In the genomic region with DNA sequence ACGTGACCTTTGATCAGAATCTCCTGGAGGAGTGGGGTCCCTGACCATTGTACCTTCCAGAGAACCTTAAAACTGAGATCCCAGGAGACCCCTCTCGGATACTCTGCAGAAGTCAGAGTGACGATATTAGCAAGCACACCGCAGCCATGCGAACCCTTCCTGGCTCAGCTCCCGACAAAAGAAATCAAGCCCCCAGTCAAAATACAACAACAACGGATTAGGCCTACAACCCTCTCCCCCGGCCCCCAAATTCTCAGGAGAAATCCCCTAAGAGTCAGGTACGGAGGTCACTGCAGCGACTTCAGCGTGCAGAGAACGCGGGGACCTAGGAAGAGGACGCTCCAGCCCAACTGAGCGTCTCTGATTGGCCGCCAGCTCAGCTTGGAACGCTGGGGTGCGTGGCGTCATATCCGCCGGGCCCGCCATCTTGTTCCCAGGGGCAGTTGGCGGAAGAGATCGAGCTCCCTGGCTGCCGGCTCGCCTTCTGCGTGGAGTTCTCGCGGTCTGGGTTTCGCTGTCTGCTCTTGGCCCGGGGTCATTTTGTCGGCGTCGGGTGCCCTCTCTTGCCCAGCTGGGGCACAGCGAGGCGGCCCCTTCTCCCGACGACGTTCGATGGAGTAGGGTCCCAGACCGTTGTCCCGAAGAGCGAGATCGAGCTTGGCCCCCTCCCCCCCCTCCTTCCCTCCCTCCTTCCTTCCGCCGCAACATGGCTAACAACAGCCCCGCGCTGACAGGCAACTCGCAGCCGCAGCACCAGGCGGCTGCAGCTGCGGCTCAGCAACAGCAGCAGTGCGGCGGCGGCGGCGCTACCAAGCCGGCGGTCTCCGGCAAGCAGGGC, we compare ENCODE assay signal across 1 cellular context.
TF ChIP-seq lines count a peak whose summit lies in the region.

A gene with protein sequence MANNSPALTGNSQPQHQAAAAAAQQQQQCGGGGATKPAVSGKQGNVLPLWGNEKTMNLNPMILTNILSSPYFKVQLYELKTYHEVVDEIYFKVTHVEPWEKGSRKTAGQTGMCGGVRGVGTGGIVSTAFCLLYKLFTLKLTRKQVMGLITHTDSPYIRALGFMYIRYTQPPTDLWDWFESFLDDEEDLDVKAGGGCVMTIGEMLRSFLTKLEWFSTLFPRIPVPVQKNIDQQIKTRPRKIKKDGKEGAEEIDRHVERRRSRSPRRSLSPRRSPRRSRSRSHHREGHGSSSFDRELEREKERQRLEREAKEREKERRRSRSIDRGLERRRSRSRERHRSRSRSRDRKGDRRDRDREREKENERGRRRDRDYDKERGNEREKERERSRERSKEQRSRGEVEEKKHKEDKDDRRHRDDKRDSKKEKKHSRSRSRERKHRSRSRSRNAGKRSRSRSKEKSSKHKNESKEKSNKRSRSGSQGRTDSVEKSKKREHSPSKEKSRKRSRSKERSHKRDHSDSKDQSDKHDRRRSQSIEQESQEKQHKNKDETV (plus strand): TSS at position 425 of the 838 bp plus-strand sequence. CDS start 282 bp downstream, at position 707.

TF ChIP-seq in HepG2, 621 proteins besides CTCF, POLR2A, EP300 and RAD21 (continued from another document and continues in another):
- TF ChIP-seq, protein P1, sequence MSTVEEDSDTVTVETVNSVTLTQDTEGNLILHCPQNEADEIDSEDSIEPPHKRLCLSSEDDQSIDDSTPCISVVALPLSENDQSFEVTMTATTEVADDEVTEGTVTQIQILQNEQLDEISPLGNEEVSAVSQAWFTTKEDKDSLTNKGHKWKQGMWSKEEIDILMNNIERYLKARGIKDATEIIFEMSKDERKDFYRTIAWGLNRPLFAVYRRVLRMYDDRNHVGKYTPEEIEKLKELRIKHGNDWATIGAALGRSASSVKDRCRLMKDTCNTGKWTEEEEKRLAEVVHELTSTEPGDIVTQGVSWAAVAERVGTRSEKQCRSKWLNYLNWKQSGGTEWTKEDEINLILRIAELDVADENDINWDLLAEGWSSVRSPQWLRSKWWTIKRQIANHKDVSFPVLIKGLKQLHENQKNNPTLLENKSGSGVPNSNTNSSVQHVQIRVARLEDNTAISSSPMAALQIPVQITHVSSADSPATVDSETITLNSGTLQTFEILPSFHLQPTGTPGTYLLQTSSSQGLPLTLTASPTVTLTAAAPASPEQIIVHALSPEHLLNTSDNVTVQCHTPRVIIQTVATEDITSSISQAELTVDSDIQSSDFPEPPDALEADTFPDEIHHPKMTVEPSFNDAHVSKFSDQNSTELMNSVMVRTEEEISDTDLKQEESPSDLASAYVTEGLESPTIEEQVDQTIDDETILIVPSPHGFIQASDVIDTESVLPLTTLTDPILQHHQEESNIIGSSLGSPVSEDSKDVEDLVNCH (CRISPR knock-in tag; IDR thresholded peaks at IDR 0.05) = no peak
- TF ChIP-seq AKAP8 (CRISPR knock-in tag; IDR thresholded peaks at IDR 0.05) (no peak), ZNF878 (CRISPR knock-in tag; IDR thresholded peaks at IDR 0.05) (no peak), ZSCAN31 (CRISPR knock-in tag; IDR thresholded peaks at IDR 0.05; ENCODE audit: low read depth) (peak; percentile 33; the same call in 1 of the 2 replicates), ZNF30 (CRISPR knock-in tag; IDR thresholded peaks at IDR 0.05) (peak; percentile 65; the same call in 1 of the 2 replicates), ZFP36L2 (CRISPR knock-in tag; IDR thresholded peaks at IDR 0.05) (no peak), RBM22 (optimal IDR thresholded peaks at IDR 0.05; ENCODE audit: low read length) (no peak), PPARG (CRISPR knock-in tag; conservative IDR thresholded peaks at IDR 0.05) (no peak), ELF3 (CRISPR knock-in tag; IDR thresholded peaks at IDR 0.05) (peak; percentile 65), NFYC (CRISPR knock-in tag; IDR thresholded peaks at IDR 0.05) (peak; percentile 88), SOX6 (IDR thresholded peaks at IDR 0.05) (no peak), SOX6 (CRISPR knock-in tag; IDR thresholded peaks at IDR 0.05) (peak; percentile 45; the same call in 1 of the 2 replicates), KLF6 (CRISPR knock-in tag; IDR thresholded peaks at IDR 0.05) (0 out of 2 replicates have a peak, but pooled peaks have one; percentile 54), ATM (IDR thresholded peaks at IDR 0.05; ENCODE audit: borderline replicate concordance) (no peak), CBX2 (IDR thresholded peaks at IDR 0.05; ENCODE audit: low read depth, low read length) (no peak), CBX2 (CRISPR knock-in tag; IDR thresholded peaks at IDR 0.05; ENCODE audit: low read depth) (no peak), ZNF207 (IDR thresholded peaks at IDR 0.05; ENCODE audit: borderline replicate concordance) (no peak), ARNTL (CRISPR knock-in tag; IDR thresholded peaks at IDR 0.05) (no peak), ZBTB1 (CRISPR knock-in tag; IDR thresholded peaks at IDR 0.05; ENCODE audit: borderline replicate concordance) (no peak), POLR2AphosphoS2 (IDR thresholded peaks at IDR 0.05; ENCODE audit: low read depth, low read length) (peak; percentile 82; the same call in 1 of the 2 replicates), ZNF460 (CRISPR knock-in tag; IDR thresholded peaks at IDR 0.05; ENCODE audit: borderline replicate concordance) (no peak), ZNF629 (CRISPR knock-in tag; conservative IDR thresholded peaks at IDR 0.05) (no peak), GFI1 (CRISPR knock-in tag; IDR thresholded peaks at IDR 0.05; ENCODE audit: borderline replicate concordance) (no peak), ZNF598 (CRISPR knock-in tag; IDR thresholded peaks at IDR 0.05; ENCODE audit: borderline replicate concordance) (no peak; the same call in 1 of the 2 replicates), NFE2 (CRISPR knock-in tag; IDR thresholded peaks at IDR 0.05) (no peak), HHEX (CRISPR knock-in tag; IDR thresholded peaks at IDR 0.05) (no peak), ZNF326 (CRISPR knock-in tag; IDR thresholded peaks at IDR 0.05; ENCODE audit: borderline replicate concordance) (no peak), ZBTB7A (CRISPR knock-in tag; IDR thresholded peaks at IDR 0.05) (no peak), DMAP1 (CRISPR knock-in tag; IDR thresholded peaks at IDR 0.05) (peak; percentile 91), ZNF292 (CRISPR knock-in tag; IDR thresholded peaks at IDR 0.05; ENCODE audit: borderline replicate concordance, low read depth) (peak; percentile 86; the same call in 1 of the 2 replicates), SP5 (CRISPR knock-in tag; IDR thresholded peaks at IDR 0.05; ENCODE audit: borderline replicate concordance, low read depth) (no peak)
- TF ChIP-seq, protein P2, sequence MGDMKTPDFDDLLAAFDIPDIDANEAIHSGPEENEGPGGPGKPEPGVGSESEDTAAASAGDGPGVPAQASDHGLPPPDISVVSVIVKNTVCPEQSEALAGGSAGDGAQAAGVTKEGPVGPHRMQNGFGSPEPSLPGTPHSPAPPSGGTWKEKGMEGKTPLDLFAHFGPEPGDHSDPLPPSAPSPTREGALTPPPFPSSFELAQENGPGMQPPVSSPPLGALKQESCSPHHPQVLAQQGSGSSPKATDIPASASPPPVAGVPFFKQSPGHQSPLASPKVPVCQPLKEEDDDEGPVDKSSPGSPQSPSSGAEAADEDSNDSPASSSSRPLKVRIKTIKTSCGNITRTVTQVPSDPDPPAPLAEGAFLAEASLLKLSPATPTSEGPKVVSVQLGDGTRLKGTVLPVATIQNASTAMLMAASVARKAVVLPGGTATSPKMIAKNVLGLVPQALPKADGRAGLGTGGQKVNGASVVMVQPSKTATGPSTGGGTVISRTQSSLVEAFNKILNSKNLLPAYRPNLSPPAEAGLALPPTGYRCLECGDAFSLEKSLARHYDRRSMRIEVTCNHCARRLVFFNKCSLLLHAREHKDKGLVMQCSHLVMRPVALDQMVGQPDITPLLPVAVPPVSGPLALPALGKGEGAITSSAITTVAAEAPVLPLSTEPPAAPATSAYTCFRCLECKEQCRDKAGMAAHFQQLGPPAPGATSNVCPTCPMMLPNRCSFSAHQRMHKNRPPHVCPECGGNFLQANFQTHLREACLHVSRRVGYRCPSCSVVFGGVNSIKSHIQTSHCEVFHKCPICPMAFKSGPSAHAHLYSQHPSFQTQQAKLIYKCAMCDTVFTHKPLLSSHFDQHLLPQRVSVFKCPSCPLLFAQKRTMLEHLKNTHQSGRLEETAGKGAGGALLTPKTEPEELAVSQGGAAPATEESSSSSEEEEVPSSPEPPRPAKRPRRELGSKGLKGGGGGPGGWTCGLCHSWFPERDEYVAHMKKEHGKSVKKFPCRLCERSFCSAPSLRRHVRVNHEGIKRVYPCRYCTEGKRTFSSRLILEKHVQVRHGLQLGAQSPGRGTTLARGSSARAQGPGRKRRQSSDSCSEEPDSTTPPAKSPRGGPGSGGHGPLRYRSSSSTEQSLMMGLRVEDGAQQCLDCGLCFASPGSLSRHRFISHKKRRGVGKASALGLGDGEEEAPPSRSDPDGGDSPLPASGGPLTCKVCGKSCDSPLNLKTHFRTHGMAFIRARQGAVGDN (CRISPR knock-in tag; IDR thresholded peaks at IDR 0.05) = peak; percentile 88
- TF ChIP-seq, protein P3, sequence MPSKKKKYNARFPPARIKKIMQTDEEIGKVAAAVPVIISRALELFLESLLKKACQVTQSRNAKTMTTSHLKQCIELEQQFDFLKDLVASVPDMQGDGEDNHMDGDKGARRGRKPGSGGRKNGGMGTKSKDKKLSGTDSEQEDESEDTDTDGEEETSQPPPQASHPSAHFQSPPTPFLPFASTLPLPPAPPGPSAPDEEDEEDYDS (CRISPR knock-in tag; IDR thresholded peaks at IDR 0.05) = 0 out of 2 replicates have a peak, but pooled peaks have one; percentile 29
- TF ChIP-seq, protein P4, sequence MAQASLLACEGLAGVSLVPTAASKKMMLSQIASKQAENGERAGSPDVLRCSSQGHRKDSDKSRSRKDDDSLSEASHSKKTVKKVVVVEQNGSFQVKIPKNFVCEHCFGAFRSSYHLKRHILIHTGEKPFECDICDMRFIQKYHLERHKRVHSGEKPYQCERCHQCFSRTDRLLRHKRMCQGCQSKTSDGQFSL (CRISPR knock-in tag; IDR thresholded peaks at IDR 0.05) = peak; percentile 83; the same call in 1 of the 2 replicates
- TF ChIP-seq, protein P5, sequence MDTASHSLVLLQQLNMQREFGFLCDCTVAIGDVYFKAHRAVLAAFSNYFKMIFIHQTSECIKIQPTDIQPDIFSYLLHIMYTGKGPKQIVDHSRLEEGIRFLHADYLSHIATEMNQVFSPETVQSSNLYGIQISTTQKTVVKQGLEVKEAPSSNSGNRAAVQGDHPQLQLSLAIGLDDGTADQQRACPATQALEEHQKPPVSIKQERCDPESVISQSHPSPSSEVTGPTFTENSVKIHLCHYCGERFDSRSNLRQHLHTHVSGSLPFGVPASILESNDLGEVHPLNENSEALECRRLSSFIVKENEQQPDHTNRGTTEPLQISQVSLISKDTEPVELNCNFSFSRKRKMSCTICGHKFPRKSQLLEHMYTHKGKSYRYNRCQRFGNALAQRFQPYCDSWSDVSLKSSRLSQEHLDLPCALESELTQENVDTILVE (CRISPR knock-in tag; IDR thresholded peaks at IDR 0.05) = no peak
- TF ChIP-seq, protein P6, sequence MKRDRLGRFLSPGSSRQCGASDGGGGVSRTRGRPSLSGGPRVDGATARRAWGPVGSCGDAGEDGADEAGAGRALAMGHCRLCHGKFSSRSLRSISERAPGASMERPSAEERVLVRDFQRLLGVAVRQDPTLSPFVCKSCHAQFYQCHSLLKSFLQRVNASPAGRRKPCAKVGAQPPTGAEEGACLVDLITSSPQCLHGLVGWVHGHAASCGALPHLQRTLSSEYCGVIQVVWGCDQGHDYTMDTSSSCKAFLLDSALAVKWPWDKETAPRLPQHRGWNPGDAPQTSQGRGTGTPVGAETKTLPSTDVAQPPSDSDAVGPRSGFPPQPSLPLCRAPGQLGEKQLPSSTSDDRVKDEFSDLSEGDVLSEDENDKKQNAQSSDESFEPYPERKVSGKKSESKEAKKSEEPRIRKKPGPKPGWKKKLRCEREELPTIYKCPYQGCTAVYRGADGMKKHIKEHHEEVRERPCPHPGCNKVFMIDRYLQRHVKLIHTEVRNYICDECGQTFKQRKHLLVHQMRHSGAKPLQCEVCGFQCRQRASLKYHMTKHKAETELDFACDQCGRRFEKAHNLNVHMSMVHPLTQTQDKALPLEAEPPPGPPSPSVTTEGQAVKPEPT (CRISPR knock-in tag; IDR thresholded peaks at IDR 0.05; ENCODE audit: low read depth) = peak; percentile 46; the same call in 1 of the 2 replicates
- TF ChIP-seq, protein P7, sequence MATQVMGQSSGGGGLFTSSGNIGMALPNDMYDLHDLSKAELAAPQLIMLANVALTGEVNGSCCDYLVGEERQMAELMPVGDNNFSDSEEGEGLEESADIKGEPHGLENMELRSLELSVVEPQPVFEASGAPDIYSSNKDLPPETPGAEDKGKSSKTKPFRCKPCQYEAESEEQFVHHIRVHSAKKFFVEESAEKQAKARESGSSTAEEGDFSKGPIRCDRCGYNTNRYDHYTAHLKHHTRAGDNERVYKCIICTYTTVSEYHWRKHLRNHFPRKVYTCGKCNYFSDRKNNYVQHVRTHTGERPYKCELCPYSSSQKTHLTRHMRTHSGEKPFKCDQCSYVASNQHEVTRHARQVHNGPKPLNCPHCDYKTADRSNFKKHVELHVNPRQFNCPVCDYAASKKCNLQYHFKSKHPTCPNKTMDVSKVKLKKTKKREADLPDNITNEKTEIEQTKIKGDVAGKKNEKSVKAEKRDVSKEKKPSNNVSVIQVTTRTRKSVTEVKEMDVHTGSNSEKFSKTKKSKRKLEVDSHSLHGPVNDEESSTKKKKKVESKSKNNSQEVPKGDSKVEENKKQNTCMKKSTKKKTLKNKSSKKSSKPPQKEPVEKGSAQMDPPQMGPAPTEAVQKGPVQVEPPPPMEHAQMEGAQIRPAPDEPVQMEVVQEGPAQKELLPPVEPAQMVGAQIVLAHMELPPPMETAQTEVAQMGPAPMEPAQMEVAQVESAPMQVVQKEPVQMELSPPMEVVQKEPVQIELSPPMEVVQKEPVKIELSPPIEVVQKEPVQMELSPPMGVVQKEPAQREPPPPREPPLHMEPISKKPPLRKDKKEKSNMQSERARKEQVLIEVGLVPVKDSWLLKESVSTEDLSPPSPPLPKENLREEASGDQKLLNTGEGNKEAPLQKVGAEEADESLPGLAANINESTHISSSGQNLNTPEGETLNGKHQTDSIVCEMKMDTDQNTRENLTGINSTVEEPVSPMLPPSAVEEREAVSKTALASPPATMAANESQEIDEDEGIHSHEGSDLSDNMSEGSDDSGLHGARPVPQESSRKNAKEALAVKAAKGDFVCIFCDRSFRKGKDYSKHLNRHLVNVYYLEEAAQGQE (IDR thresholded peaks at IDR 0.05; ENCODE audit: borderline replicate concordance in 1 of 2, low read depth in 1 of 2, low read length in 2 of 2) = no peak
- TF ChIP-seq, protein P8, sequence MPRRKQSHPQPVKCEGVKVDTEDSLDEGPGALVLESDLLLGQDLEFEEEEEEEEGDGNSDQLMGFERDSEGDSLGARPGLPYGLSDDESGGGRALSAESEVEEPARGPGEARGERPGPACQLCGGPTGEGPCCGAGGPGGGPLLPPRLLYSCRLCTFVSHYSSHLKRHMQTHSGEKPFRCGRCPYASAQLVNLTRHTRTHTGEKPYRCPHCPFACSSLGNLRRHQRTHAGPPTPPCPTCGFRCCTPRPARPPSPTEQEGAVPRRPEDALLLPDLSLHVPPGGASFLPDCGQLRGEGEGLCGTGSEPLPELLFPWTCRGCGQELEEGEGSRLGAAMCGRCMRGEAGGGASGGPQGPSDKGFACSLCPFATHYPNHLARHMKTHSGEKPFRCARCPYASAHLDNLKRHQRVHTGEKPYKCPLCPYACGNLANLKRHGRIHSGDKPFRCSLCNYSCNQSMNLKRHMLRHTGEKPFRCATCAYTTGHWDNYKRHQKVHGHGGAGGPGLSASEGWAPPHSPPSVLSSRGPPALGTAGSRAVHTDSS (CRISPR knock-in tag; conservative IDR thresholded peaks at IDR 0.05) = no peak
